Comparison of ENCODE assay signal across 8 cellular contexts in genomic region chr20:59005523-59006166, GRCh38. TPM values are rescaled to one million over a fixed set of nuclear protein-coding genes. Genes with fewer than 3 reads are reported as not detected.
DNase-seq lines count a peak whose midpoint lies in the region; ATAC-seq, FAIRE-seq and TF ChIP-seq lines count a peak whose summit lies in the region.

No MANE protein-coding gene starts in this region.

- H3K4me2 ChIP-seq in GM12878 (ENCODE audit: control insufficient read depth, insufficient read depth): peak overlapping the region; percentile 53

- H3K4me3 ChIP-seq in heart right ventricle (peak overlapping the region; percentile 65 to 95 (median 86)), GM12878 (peak overlapping the region; percentile 92), mesodermal cell (ENCODE audit: extremely low read depth, insufficient read depth, low read length, poor library complexity, severe bottlenecking) (peak overlapping the region; percentile 50), urinary bladder (ENCODE audit: low read depth, low read length) (peak overlapping the region; percentile 77)

- no peak for DNase-seq in heart right ventricle
- DNase-seq in Right ventricle myocardium inferior (ENCODE audit: missing footprints): no peak
- DNase-seq in GM12878 (ENCODE audit: low read depth, low spot score): no peak
- no peak for DNase-seq in RPMI8226
- DNase-seq in NCI-H345 treated with DMSO at 0.1 percent for 48 hours (lab: John Stamatoyannopoulos, UW; ENCODE audit: unreplicated experiment): no peak

- POLR2A ChIA-PET in GM12878 (lab: Charles Lee): interaction anchor here (0.6 to 1.7 kb wide), 5 partner anchors 24 to 98 kb away, joined by 3 to 5 read pairs (median 4); partner anchors contain the start of genes ATP5F1E and NELFCD

- peak overlapping the region; percentile 6 to 98 (median 90) for H3K27ac ChIP-seq in heart right ventricle
- H3K27ac ChIP-seq in GM12878 (ENCODE audit: control insufficient read depth, insufficient read depth): peak overlapping the region; percentile 95
- H3K27ac ChIP-seq in mesodermal cell (ENCODE audit: low read depth, low read length, severe bottlenecking): no peak overlapping the region
- no peak overlapping the region for H3K27ac ChIP-seq in urinary bladder (ENCODE audit: low read depth)

- no peak for TF ChIP-seq POLR2A in GM12878 (IDR thresholded peaks at IDR 0.05; ENCODE audit: low read depth, low read length)

- RAD21 ChIA-PET in GM12878 (lab: Charles Lee; ENCODE audit: unreplicated experiment): interaction anchor here (0.8 to 2.3 kb wide), 8 partner anchors 23 to 116 kb away, joined by 3 to 11 read pairs (median 3); partner anchors contain the start of gene ATP5F1E

- peak overlapping the region; percentile 92 for H3K9ac ChIP-seq in GM12878 (ENCODE audit: control insufficient read depth, insufficient read depth, low read length)

- BruUV-seq in GM12878 (replicated peaks; lab: Mats Ljungman, UMichigan): TSS peak; percentile 53

- 67 to 76% methylated on average over 3 of the region's 3 CpGs for WGBS in heart right ventricle, 2 donors
- 10% methylated on average over 3 of the region's 3 CpGs for WGBS in GM12878 (ENCODE audit: insufficient coverage, insufficient replicate concordance, low lambda C conversion rate, missing lambda C conversion rate)
- WGBS in mesodermal cell (ENCODE audit: insufficient coverage in 2 of 2), 2 experiments: 100% methylated on average over 1 to 3 of the region's 3 CpGs
- 84% methylated on average over 3 of the region's 3 CpGs for WGBS in urinary bladder

- FAIRE-seq in GM12878 (lab: Jason Lieb, UNC): no peak

- TF ChIP-seq CTCF in heart right ventricle (IDR thresholded peaks at IDR 0.05): no peak
- TF ChIP-seq CTCF in GM12878 (IDR thresholded peaks at IDR 0.05 in 2 of 3, conservative IDR thresholded peaks at IDR 0.05 in 1 of 3; ENCODE audit: control insufficient read depth in 2 of 3, extremely low read depth in 1 of 3, insufficient read depth in 1 of 3, low read depth in 3 of 3, low read length in 3 of 3): no peak

- H3K4me1 ChIP-seq in heart right ventricle (peaks cover 21 to 69% (median 44%) of the 10 kb centered on the region in 9 donors), GM12878 (ENCODE audit: control insufficient read depth, insufficient read depth, low read length) (peaks cover 35% of the 10 kb centered on the region), mesodermal cell (ENCODE audit: control insufficient read depth, insufficient read depth, low read length, poor library complexity, severe bottlenecking) (peaks cover 19% of the 10 kb centered on the region), urinary bladder (ENCODE audit: insufficient read depth) (no peaks in the 10 kb centered on the region)

- H3K9me3 ChIP-seq in heart right ventricle (no peaks in the 10 kb centered on the region), GM12878 (replicated peaks; ENCODE audit: control insufficient read depth, insufficient read depth, low read length) (no peaks in the 10 kb centered on the region), mesodermal cell (ENCODE audit: control insufficient read depth, low read length) (no peaks in the 10 kb centered on the region)

- ATAC-seq in heart right ventricle (peak in 1 of 8 donors; percentile 4), Right ventricle myocardium inferior (no peak), GM12878 (no peak), GM18909 (IDR thresholded peaks at IDR 0.05; ENCODE audit: poor library complexity, unreplicated experiment) (no peak)

- H4K20me1 ChIP-seq in GM12878 (ENCODE audit: control insufficient read depth, insufficient read depth): 0 out of 2 replicates have a peak, but pooled peaks cover 2% of the 10 kb centered on the region

- TF ChIP-seq EP300 in GM12878 (IDR thresholded peaks at IDR 0.05; ENCODE audit: borderline replicate concordance in 1 of 2, control insufficient read depth in 1 of 2, low read depth in 2 of 2, low read length in 2 of 2): no peak

- in situ Hi-C loops in GM12878 (cut with MboI): loop anchor here (10.0 kb wide), 2 partner anchors 551 to 1611 kb away; partner anchors contain the start of gene RBM38

- no peak for TF ChIP-seq RAD21 in GM12878 (IDR thresholded peaks at IDR 0.05; ENCODE audit: insufficient read depth, low read depth, low read length)

- H3K36me3 ChIP-seq in heart right ventricle (peaks cover 0 to 40% (median 8%) of the 10 kb centered on the region in 9 donors), GM12878 (ENCODE audit: control insufficient read depth in 2 of 2, insufficient read depth in 2 of 2, low read length in 1 of 2) (peaks cover 16 to 24% of the 10 kb centered on the region in 2 experiments), mesodermal cell (ENCODE audit: control insufficient read depth, insufficient read depth, low read length) (peaks cover 17% of the 10 kb centered on the region), urinary bladder (ENCODE audit: insufficient read depth) (no peaks in the 10 kb centered on the region)

- intact Hi-C loops in heart right ventricle (cut with DNase I) (no loop called here), Right ventricle myocardium inferior (cut with DNase I) (loop anchor here (2.0 kb wide), 1 partner anchor 23 kb away; no protein-coding TSS in a partner anchor), GM12878 (cut with micrococcal nuclease; ENCODE audit: unreplicated experiment) (loop anchor here (2.0 kb wide), 2 partner anchors 21 to 115 kb away; no protein-coding TSS in a partner anchor)

- H3K27me3 ChIP-seq in heart right ventricle (no peaks in the 10 kb centered on the region), GM12878 (replicated peaks in 1 of 2; ENCODE audit: control insufficient read depth in 2 of 2, insufficient read depth in 2 of 2, low read length in 1 of 2) (no peaks in the 10 kb centered on the region)

- H2AFZ ChIP-seq in GM12878 (ENCODE audit: control insufficient read depth, low read depth, low read length): no peak overlapping the region

- H3K79me2 ChIP-seq in GM12878 (ENCODE audit: control insufficient read depth, insufficient read depth, low read length): peaks cover 56% of the 10 kb centered on the region

- CTCF ChIA-PET in GM12878 (lab: Yijun Ruan, JAX): no interaction called here

- SMC1A ChIA-PET in GM12878 (lab: Charles Lee; ENCODE audit: uncharacterized antibody, unreplicated experiment): interaction anchor here (0.6 to 2.0 kb wide), 8 partner anchors 21 to 121 kb away, joined by 3 to 14 read pairs (median 5); partner anchors contain the start of gene ATP5F1E

RNA-seq across cellular contexts. Expression of gene CTSZ, which starts 1.4 kb away (rescaled TPM):
- total RNA-seq in heart right ventricle (100 to 1,000 TPM in 8 of 10 donors, 10 to 100 TPM in 2; 87.9 to 278 (median 124) TPM), Right ventricle myocardium inferior (138 TPM), GM12878 (2014; rRNA removed) (110 and 139 TPM in 2 replicates), GM12878 (2014; rRNA removed; fragmentation: Illumina TruSeq; extraction: Trizol) (177 and 192 TPM in 2 replicates), GM12878 (2021) (225 and 233 TPM in 2 replicates), urinary bladder (55.1 TPM)
- polyA plus RNA-seq in heart right ventricle (100 to 1,000 TPM in 1 of 2 donors, 10 to 100 TPM in 1; 83.9 to 135 TPM), GM12878 (2011; rRNA removed) (92.8 and 169 TPM in 2 replicates), GM12878 (2014; fragmentation: Illumina TruSeq; extraction: Trizol) (301 and 321 TPM in 2 replicates), GM12878 (2014; fragmentation: Nextera tagmentation; extraction: Ambion mirVana) (10 to 100 TPM in 1 of 2 experiments, 1 to 10 TPM in 1; 6.0 to 14.0 TPM), GM12878 (2014; rRNA removed) (215 and 256 TPM in 2 replicates), GM12878 (2016; fragmentation: Nextera tagmentation; extraction: Ambion mirVana) (10 to 100 TPM in 1 of 2 experiments, 1 to 10 TPM in 1; 8.0 to 11.8 TPM), urinary bladder (165 TPM)
- 99.1 and 102 TPM in 2 replicates for total RNA-seq in GM12878 (2013; cell fraction: nucleolus; rRNA removed)
- polyA plus RNA-seq in GM12878 (2011; ENCODE audit: low read depth): 150 TPM
- 156 and 185 TPM in 2 replicates for polyA plus RNA-seq in GM12878 (2011; cell fraction: cytosol; rRNA removed)
- polyA plus RNA-seq in GM12878 (2011; cell fraction: nucleus; rRNA removed): 103 and 127 TPM in 2 replicates
- 163 and 223 TPM in 2 replicates for polyA plus RNA-seq in GM12878 (2012)
- polyA minus RNA-seq in GM12878 (2011; rRNA and poly(A)+ RNA removed): 135 TPM in 2 replicates
- polyA minus RNA-seq in GM12878 (2011; cell fraction: cytosol; rRNA and poly(A)+ RNA removed): 45.5 and 58.7 TPM in 2 replicates
- 34.0 and 64.2 TPM in 2 replicates for polyA minus RNA-seq in GM12878 (2011; cell fraction: nucleus; rRNA and poly(A)+ RNA removed)
- 65.5 TPM for polyA plus RNA-seq in mesodermal cell (2013, experiment 1 of 2)
- polyA plus RNA-seq in mesodermal cell (2013, experiment 2 of 2): 60.4 TPM

RNA-seq across cellular contexts. Expression of gene TUBB1, which starts 13.6 kb away (rescaled TPM):
- total RNA-seq in heart right ventricle (under 1 TPM in 8 of 10 donors, not detected in 2; 0.17 to 0.38 (median 0.21) TPM), Right ventricle myocardium inferior (0.27 TPM), GM12878 (2014; rRNA removed) (0.06 and 0.11 TPM in 2 replicates), GM12878 (2014; rRNA removed; fragmentation: Illumina TruSeq; extraction: Trizol) (0.04 TPM in 1 of 2 replicates, not detected in the other), GM12878 (2021) (not detected in 2 replicates), urinary bladder (0.58 TPM)
- polyA plus RNA-seq in heart right ventricle (under 1 TPM; 0.07 to 0.13 TPM), GM12878 (2011; rRNA removed) (0.03 and 0.07 TPM in 2 replicates), GM12878 (2014; fragmentation: Illumina TruSeq; extraction: Trizol) (0.04 TPM in 1 of 2 replicates, not detected in the other), GM12878 (2014; fragmentation: Nextera tagmentation; extraction: Ambion mirVana) (under 1 TPM in 1 of 2 experiments, not detected in 1; 0.02 TPM), GM12878 (2014; rRNA removed) (0.05 TPM in 1 of 2 replicates, not detected in the other), GM12878 (2016; fragmentation: Nextera tagmentation; extraction: Ambion mirVana) (under 1 TPM; 0.13 to 0.20 TPM), urinary bladder (0.05 TPM)
- total RNA-seq in GM12878 (2013; cell fraction: nucleolus; rRNA removed): not detected in 2 replicates
- polyA plus RNA-seq in GM12878 (2011; ENCODE audit: low read depth): 0.24 TPM
- 0.03 TPM in 1 of 2 replicates, not detected in the other for polyA plus RNA-seq in GM12878 (2011; cell fraction: cytosol; rRNA removed)
- 0.07 and 0.10 TPM in 2 replicates for polyA plus RNA-seq in GM12878 (2011; cell fraction: nucleus; rRNA removed)
- polyA plus RNA-seq in GM12878 (2012): 0.21 and 0.34 TPM in 2 replicates
- not detected in 2 replicates for polyA minus RNA-seq in GM12878 (2011; rRNA and poly(A)+ RNA removed)
- not detected in 2 replicates for polyA minus RNA-seq in GM12878 (2011; cell fraction: cytosol; rRNA and poly(A)+ RNA removed)
- polyA minus RNA-seq in GM12878 (2011; cell fraction: nucleus; rRNA and poly(A)+ RNA removed): 0.12 TPM in 1 of 2 replicates, not detected in the other
- polyA plus RNA-seq in mesodermal cell (2013, experiment 1 of 2): not detected
- not detected for polyA plus RNA-seq in mesodermal cell (2013, experiment 2 of 2)

RNA-seq across cellular contexts. Expression of gene NELFCD, which starts 24.6 kb away (rescaled TPM):
- total RNA-seq in heart right ventricle: 10 to 100 TPM; 23.2 to 40.5 (median 31.1) TPM
- 10 to 100 TPM; 22.8 to 48.1 TPM for polyA plus RNA-seq in heart right ventricle
- total RNA-seq in Right ventricle myocardium inferior: 30.6 TPM
- total RNA-seq in GM12878 (2013; cell fraction: nucleolus; rRNA removed): 125 and 129 TPM in 2 replicates
- total RNA-seq in GM12878 (2014; rRNA removed): 68.7 and 74.9 TPM in 2 replicates
- total RNA-seq in GM12878 (2014; rRNA removed; fragmentation: Illumina TruSeq; extraction: Trizol): 46.3 and 54.3 TPM in 2 replicates
- total RNA-seq in GM12878 (2021): 68.9 and 82.1 TPM in 2 replicates
- 51.2 TPM for polyA plus RNA-seq in GM12878 (2011; ENCODE audit: low read depth)
- polyA plus RNA-seq in GM12878 (2011; rRNA removed): 76.5 and 86.8 TPM in 2 replicates
- 82.9 and 107 TPM in 2 replicates for polyA plus RNA-seq in GM12878 (2011; cell fraction: cytosol; rRNA removed)
- 243 and 253 TPM in 2 replicates for polyA plus RNA-seq in GM12878 (2011; cell fraction: nucleus; rRNA removed)
- 61.0 and 61.7 TPM in 2 replicates for polyA plus RNA-seq in GM12878 (2012)
- 83.4 and 89.7 TPM in 2 replicates for polyA plus RNA-seq in GM12878 (2014; fragmentation: Illumina TruSeq; extraction: Trizol)
- polyA plus RNA-seq in GM12878 (2014; fragmentation: Nextera tagmentation; extraction: Ambion mirVana): 10 to 100 TPM in 1 of 2 experiments, 1 to 10 TPM in 1; 8.9 to 16.7 TPM
- 79.8 and 83.6 TPM in 2 replicates for polyA plus RNA-seq in GM12878 (2014; rRNA removed)
- 100 to 1,000 TPM; 107 to 109 TPM for polyA plus RNA-seq in GM12878 (2016; fragmentation: Nextera tagmentation; extraction: Ambion mirVana)
- 75.0 and 95.0 TPM in 2 replicates for polyA minus RNA-seq in GM12878 (2011; rRNA and poly(A)+ RNA removed)
- 24.3 and 31.0 TPM in 2 replicates for polyA minus RNA-seq in GM12878 (2011; cell fraction: cytosol; rRNA and poly(A)+ RNA removed)
- polyA minus RNA-seq in GM12878 (2011; cell fraction: nucleus; rRNA and poly(A)+ RNA removed): 48.0 and 73.1 TPM in 2 replicates
- polyA plus RNA-seq in mesodermal cell (2013, experiment 1 of 2): 83.9 TPM
- 79.0 TPM for polyA plus RNA-seq in mesodermal cell (2013, experiment 2 of 2)
- 40.6 TPM for total RNA-seq in urinary bladder
- polyA plus RNA-seq in urinary bladder: 42.7 TPM

RNA-seq across cellular contexts. Expression of gene ATP5F1E, which starts 26.5 kb away (rescaled TPM):
- 100 to 1,000 TPM; 105 to 155 (median 121) TPM for total RNA-seq in heart right ventricle
- polyA plus RNA-seq in heart right ventricle: 10 to 100 TPM; 84.7 to 96.7 TPM
- total RNA-seq in Right ventricle myocardium inferior: 132 TPM
- total RNA-seq in GM12878 (2013; cell fraction: nucleolus; rRNA removed): 45.3 and 50.2 TPM in 2 replicates
- 49.0 and 61.6 TPM in 2 replicates for total RNA-seq in GM12878 (2014; rRNA removed)
- total RNA-seq in GM12878 (2014; rRNA removed; fragmentation: Illumina TruSeq; extraction: Trizol): 96.3 and 96.9 TPM in 2 replicates
- 96.4 and 107 TPM in 2 replicates for total RNA-seq in GM12878 (2021)
- polyA plus RNA-seq in GM12878 (2011; ENCODE audit: low read depth): 5.8 TPM
- 137 and 138 TPM in 2 replicates for polyA plus RNA-seq in GM12878 (2011; rRNA removed)
- polyA plus RNA-seq in GM12878 (2011; cell fraction: cytosol; rRNA removed): 34.9 and 35.0 TPM in 2 replicates
- 24.3 and 27.8 TPM in 2 replicates for polyA plus RNA-seq in GM12878 (2011; cell fraction: nucleus; rRNA removed)
- polyA plus RNA-seq in GM12878 (2012): 86.3 and 113 TPM in 2 replicates
- 35.2 and 53.1 TPM in 2 replicates for polyA plus RNA-seq in GM12878 (2014; fragmentation: Illumina TruSeq; extraction: Trizol)
- 100 to 1,000 TPM; 169 to 219 TPM for polyA plus RNA-seq in GM12878 (2014; fragmentation: Nextera tagmentation; extraction: Ambion mirVana)
- polyA plus RNA-seq in GM12878 (2014; rRNA removed): 79.8 and 89.2 TPM in 2 replicates
- 100 to 1,000 TPM; 391 to 407 TPM for polyA plus RNA-seq in GM12878 (2016; fragmentation: Nextera tagmentation; extraction: Ambion mirVana)
- polyA minus RNA-seq in GM12878 (2011; rRNA and poly(A)+ RNA removed): 12.8 and 20.0 TPM in 2 replicates
- 15.2 and 16.2 TPM in 2 replicates for polyA minus RNA-seq in GM12878 (2011; cell fraction: cytosol; rRNA and poly(A)+ RNA removed)
- polyA minus RNA-seq in GM12878 (2011; cell fraction: nucleus; rRNA and poly(A)+ RNA removed): 38.1 and 48.9 TPM in 2 replicates
- 87.1 TPM for polyA plus RNA-seq in mesodermal cell (2013, experiment 1 of 2)
- polyA plus RNA-seq in mesodermal cell (2013, experiment 2 of 2): 90.8 TPM
- 26.8 TPM for total RNA-seq in urinary bladder
- polyA plus RNA-seq in urinary bladder: 50.7 TPM

RNA-seq across cellular contexts. Expression of gene PRELID3B, which starts 36.9 kb away (rescaled TPM):
- total RNA-seq in heart right ventricle (10 to 100 TPM; 41.4 to 55.9 (median 47.5) TPM), Right ventricle myocardium inferior (45.7 TPM), GM12878 (2014; rRNA removed) (123 and 138 TPM in 2 replicates), GM12878 (2014; rRNA removed; fragmentation: Illumina TruSeq; extraction: Trizol) (119 and 125 TPM in 2 replicates), GM12878 (2021) (86.1 and 96.0 TPM in 2 replicates), urinary bladder (57.2 TPM)
- polyA plus RNA-seq in heart right ventricle (10 to 100 TPM; 11.5 to 26.1 TPM), GM12878 (2011; rRNA removed) (114 and 159 TPM in 2 replicates), GM12878 (2014; fragmentation: Illumina TruSeq; extraction: Trizol) (98.8 and 123 TPM in 2 replicates), GM12878 (2014; fragmentation: Nextera tagmentation; extraction: Ambion mirVana) (100 to 1,000 TPM; 130 to 151 TPM), GM12878 (2014; rRNA removed) (72.5 and 73.9 TPM in 2 replicates), GM12878 (2016; fragmentation: Nextera tagmentation; extraction: Ambion mirVana) (100 to 1,000 TPM; 141 to 146 TPM), urinary bladder (26.7 TPM)
- total RNA-seq in GM12878 (2013; cell fraction: nucleolus; rRNA removed): 36.3 and 39.0 TPM in 2 replicates
- 39.7 TPM for polyA plus RNA-seq in GM12878 (2011; ENCODE audit: low read depth)
- 40.6 and 42.3 TPM in 2 replicates for polyA plus RNA-seq in GM12878 (2011; cell fraction: cytosol; rRNA removed)
- 45.3 and 58.8 TPM in 2 replicates for polyA plus RNA-seq in GM12878 (2011; cell fraction: nucleus; rRNA removed)
- 61.1 and 67.2 TPM in 2 replicates for polyA plus RNA-seq in GM12878 (2012)
- 88.3 and 110 TPM in 2 replicates for polyA minus RNA-seq in GM12878 (2011; rRNA and poly(A)+ RNA removed)
- 68.4 and 76.6 TPM in 2 replicates for polyA minus RNA-seq in GM12878 (2011; cell fraction: cytosol; rRNA and poly(A)+ RNA removed)
- 32.2 and 42.4 TPM in 2 replicates for polyA minus RNA-seq in GM12878 (2011; cell fraction: nucleus; rRNA and poly(A)+ RNA removed)
- 37.4 TPM for polyA plus RNA-seq in mesodermal cell (2013, experiment 1 of 2)
- polyA plus RNA-seq in mesodermal cell (2013, experiment 2 of 2): 42.8 TPM

Comparison
In these comparisons a context has a peak if more than half of its experiments do, and no peak if none do; other contexts are left out.
1. intact Hi-C loops: an anchor here in Right ventricle myocardium inferior (2.0 kb wide) and GM12878 (2.0 kb wide); none called in heart right ventricle.
2. H3K27ac ChIP-seq: peak in heart right ventricle (10 of 10) and GM12878 (single experiment); none in mesodermal cell (single experiment) and urinary bladder (single experiment).
3. Peak in every context shown above with its lines, with median percentiles within 50 percentile points of each other: H3K4me3 ChIP-seq.